In the genomic region with DNA sequence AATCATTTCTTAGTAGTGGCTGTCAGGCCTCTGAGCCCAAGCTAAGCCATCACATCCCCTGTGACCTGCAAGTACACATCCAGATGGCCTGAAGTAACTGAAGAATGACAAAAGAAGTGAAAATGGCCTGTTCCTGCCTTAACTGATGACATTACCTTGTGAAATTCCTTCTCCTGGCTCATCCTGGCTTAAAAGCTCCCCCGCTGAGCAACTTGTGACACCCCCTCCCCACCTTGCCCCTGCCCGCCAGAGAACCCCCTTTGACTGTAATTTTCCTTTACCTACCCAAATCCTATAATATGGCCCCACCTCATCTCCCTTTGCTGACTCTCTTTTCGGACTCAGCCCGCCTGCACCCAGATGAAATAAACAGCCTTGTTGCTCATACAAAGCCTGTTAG, we compare ENCODE assay signal across 1 cellular context.
A peak's percentile ranks its signal among the peaks of the same experiment; 100 is the strongest.
TF ChIP-seq lines count a peak whose summit lies in the region.

No MANE protein-coding gene starts in this region.

TF ChIP-seq in GM23338, 12 proteins besides CTCF, POLR2A, EP300 and RAD21:
- TF ChIP-seq, protein P1, sequence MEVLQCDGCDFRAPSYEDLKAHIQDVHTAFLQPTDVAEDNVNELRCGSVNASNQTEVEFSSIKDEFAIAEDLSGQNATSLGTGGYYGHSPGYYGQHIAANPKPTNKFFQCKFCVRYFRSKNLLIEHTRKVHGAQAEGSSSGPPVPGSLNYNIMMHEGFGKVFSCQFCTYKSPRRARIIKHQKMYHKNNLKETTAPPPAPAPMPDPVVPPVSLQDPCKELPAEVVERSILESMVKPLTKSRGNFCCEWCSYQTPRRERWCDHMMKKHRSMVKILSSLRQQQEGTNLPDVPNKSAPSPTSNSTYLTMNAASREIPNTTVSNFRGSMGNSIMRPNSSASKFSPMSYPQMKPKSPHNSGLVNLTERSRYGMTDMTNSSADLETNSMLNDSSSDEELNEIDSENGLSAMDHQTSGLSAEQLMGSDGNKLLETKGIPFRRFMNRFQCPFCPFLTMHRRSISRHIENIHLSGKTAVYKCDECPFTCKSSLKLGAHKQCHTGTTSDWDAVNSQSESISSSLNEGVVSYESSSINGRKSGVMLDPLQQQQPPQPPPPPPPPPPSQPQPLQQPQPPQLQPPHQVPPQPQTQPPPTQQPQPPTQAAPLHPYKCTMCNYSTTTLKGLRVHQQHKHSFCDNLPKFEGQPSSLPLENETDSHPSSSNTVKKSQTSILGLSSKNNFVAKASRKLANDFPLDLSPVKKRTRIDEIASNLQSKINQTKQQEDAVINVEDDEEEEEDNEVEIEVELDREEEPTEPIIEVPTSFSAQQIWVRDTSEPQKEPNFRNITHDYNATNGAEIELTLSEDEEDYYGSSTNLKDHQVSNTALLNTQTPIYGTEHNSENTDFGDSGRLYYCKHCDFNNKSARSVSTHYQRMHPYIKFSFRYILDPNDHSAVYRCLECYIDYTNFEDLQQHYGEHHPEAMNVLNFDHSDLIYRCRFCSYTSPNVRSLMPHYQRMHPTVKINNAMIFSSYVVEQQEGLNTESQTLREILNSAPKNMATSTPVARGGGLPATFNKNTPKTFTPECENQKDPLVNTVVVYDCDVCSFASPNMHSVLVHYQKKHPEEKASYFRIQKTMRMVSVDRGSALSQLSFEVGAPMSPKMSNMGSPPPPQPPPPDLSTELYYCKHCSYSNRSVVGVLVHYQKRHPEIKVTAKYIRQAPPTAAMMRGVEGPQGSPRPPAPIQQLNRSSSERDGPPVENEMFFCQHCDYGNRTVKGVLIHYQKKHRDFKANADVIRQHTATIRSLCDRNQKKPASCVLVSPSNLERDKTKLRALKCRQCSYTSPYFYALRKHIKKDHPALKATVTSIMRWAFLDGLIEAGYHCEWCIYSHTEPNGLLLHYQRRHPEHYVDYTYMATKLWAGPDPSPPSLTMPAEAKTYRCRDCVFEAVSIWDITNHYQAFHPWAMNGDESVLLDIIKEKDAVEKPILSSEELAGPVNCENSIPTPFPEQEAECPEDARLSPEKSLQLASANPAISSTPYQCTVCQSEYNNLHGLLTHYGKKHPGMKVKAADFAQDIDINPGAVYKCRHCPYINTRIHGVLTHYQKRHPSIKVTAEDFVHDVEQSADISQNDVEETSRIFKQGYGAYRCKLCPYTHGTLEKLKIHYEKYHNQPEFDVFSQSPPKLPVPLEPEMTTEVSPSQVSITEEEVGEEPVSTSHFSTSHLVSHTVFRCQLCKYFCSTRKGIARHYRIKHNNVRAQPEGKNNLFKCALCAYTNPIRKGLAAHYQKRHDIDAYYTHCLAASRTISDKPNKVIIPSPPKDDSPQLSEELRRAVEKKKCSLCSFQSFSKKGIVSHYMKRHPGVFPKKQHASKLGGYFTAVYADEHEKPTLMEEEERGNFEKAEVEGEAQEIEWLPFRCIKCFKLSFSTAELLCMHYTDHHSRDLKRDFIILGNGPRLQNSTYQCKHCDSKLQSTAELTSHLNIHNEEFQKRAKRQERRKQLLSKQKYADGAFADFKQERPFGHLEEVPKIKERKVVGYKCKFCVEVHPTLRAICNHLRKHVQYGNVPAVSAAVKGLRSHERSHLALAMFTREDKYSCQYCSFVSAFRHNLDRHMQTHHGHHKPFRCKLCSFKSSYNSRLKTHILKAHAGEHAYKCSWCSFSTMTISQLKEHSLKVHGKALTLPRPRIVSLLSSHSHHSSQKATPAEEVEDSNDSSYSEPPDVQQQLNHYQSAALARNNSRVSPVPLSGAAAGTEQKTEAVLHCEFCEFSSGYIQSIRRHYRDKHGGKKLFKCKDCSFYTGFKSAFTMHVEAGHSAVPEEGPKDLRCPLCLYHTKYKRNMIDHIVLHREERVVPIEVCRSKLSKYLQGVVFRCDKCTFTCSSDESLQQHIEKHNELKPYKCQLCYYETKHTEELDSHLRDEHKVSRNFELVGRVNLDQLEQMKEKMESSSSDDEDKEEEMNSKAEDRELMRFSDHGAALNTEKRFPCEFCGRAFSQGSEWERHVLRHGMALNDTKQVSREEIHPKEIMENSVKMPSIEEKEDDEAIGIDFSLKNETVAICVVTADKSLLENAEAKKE (CRISPR knock-in tag; IDR thresholded peaks at IDR 0.05): 0 out of 2 replicates have a peak, but pooled peaks have one; percentile 24
- TF ChIP-seq CREB1 (CRISPR knock-in tag; IDR thresholded peaks at IDR 0.05; ENCODE audit: low read depth) (peak; percentile 35; the same call in 1 of the 2 replicates), NANOG (IDR thresholded peaks at IDR 0.05; ENCODE audit: borderline replicate concordance) (peak; percentile 84)
